ENCODE assay signal across 1 cellular context in genomic region chr1:234874291-234875288, GRCh38.
TF ChIP-seq lines count a peak whose summit lies in the region.

No MANE protein-coding gene starts in this region.

TF ChIP-seq in K562, 482 proteins besides CTCF, POLR2A, EP300 and RAD21 (continued from another document and continues in another):
- TF ChIP-seq ZNF518B (CRISPR knock-in tag; IDR thresholded peaks at IDR 0.05) (no peak; the same call in 1 of the 2 replicates), ZNF707 (CRISPR knock-in tag; conservative IDR thresholded peaks at IDR 0.05) (peak; percentile 26; the same call in 1 of the 2 replicates), USF2 (CRISPR knock-in tag; IDR thresholded peaks at IDR 0.05) (no peak), NFYB (IDR thresholded peaks at IDR 0.05; ENCODE audit: extremely low read depth, insufficient read length) (no peak), SETDB1 (IDR thresholded peaks at IDR 0.05; ENCODE audit: low read length) (no peak), PHF21A (IDR thresholded peaks at IDR 0.05; ENCODE audit: borderline replicate concordance, low read depth) (peak; percentile 85; the same call in 1 of the 2 replicates), NFIX (CRISPR knock-in tag; IDR thresholded peaks at IDR 0.05; ENCODE audit: low read depth) (no peak), ZNF121 (CRISPR knock-in tag; conservative IDR thresholded peaks at IDR 0.05) (no peak), EHMT2 (IDR thresholded peaks at IDR 0.05) (peak; percentile 63; the same call in 1 of the 2 replicates), NR1H2 (CRISPR knock-in tag; IDR thresholded peaks at IDR 0.05) (peak; percentile 31; the same call in 1 of the 2 replicates), CEBPB (tag; IDR thresholded peaks at IDR 0.05) (peak; percentile 79), ZEB2 (IDR thresholded peaks at IDR 0.05) (0 out of 2 replicates have a peak, but pooled peaks have one; percentile 26), EZH2 (IDR thresholded peaks at IDR 0.05; ENCODE audit: borderline replicate concordance, low read depth, low read length) (no peak), OTX1 (CRISPR knock-in tag; IDR thresholded peaks at IDR 0.05) (peak; percentile 55), EGR1 (conservative IDR thresholded peaks at IDR 0.05) (no peak), ELF2 (CRISPR knock-in tag; IDR thresholded peaks at IDR 0.05) (peak; percentile 23; the same call in 1 of the 2 replicates), TCF3 (CRISPR knock-in tag; IDR thresholded peaks at IDR 0.05) (peak; percentile 63), HNRNPLL (IDR thresholded peaks at IDR 0.05; ENCODE audit: low read depth, low read length, poor library complexity, severe bottlenecking) (no peak), SNAPC5 (CRISPR knock-in tag; IDR thresholded peaks at IDR 0.05) (no peak), ZNF76 (CRISPR knock-in tag; IDR thresholded peaks at IDR 0.05; ENCODE audit: borderline replicate concordance) (peak; percentile 93), TAF1 (IDR thresholded peaks at IDR 0.05; ENCODE audit: control insufficient read depth, extremely low read depth, insufficient read depth, low read length, severe bottlenecking) (no peak), RHOXF2B (CRISPR knock-in tag; conservative IDR thresholded peaks at IDR 0.05) (peak; percentile 22; the same call in 1 of the 2 replicates), MNT (conservative IDR thresholded peaks at IDR 0.05) (peak in 1 of 2 experiments; percentile 64; a peak in 3 of 4 replicates), BMI1 (IDR thresholded peaks at IDR 0.05; ENCODE audit: low read length) (no peak), TCF7 (IDR thresholded peaks at IDR 0.05; ENCODE audit: borderline replicate concordance) (no peak), ZNF507 (tag; conservative IDR thresholded peaks at IDR 0.05) (no peak), RCOR1 (IDR thresholded peaks at IDR 0.05; ENCODE audit: borderline replicate concordance in 1 of 2, low read depth in 2 of 2, low read length in 2 of 2) (peak; percentile 32 to 76; a peak in 1 of 4 replicates), RNF2 (IDR thresholded peaks at IDR 0.05) (peak; percentile 89), HLTF (IDR thresholded peaks at IDR 0.05) (no peak), ZNF398 (CRISPR knock-in tag; IDR thresholded peaks at IDR 0.05) (0 out of 2 replicates have a peak, but pooled peaks have one; percentile 38), ZNF512 (tag; IDR thresholded peaks at IDR 0.05) (no peak), ZNF79 (CRISPR knock-in tag; IDR thresholded peaks at IDR 0.05; ENCODE audit: low read depth) (peak; percentile 31), SIN3B (IDR thresholded peaks at IDR 0.05; ENCODE audit: low read depth) (no peak), NFRKB (IDR thresholded peaks at IDR 0.05; ENCODE audit: low read depth) (peak; percentile 96), ZKSCAN3 (CRISPR knock-in tag; IDR thresholded peaks at IDR 0.05) (no peak), E2F8 (IDR thresholded peaks at IDR 0.05; ENCODE audit: low read depth, partially characterized antibody) (peak; percentile 45), SREBF1 (IDR thresholded peaks at IDR 0.05; ENCODE audit: borderline replicate concordance, low read depth, low read length) (no peak), TSC22D4 (tag; IDR thresholded peaks at IDR 0.05) (no peak), PPARD (CRISPR knock-in tag; IDR thresholded peaks at IDR 0.05) (no peak), MEF2D (tag; conservative IDR thresholded peaks at IDR 0.05; ENCODE audit: low read depth) (peak; percentile 85), PML (IDR thresholded peaks at IDR 0.05; ENCODE audit: low read length) (no peak), CREB3 (tag; conservative IDR thresholded peaks at IDR 0.05; ENCODE audit: low read depth) (peak; percentile 95), POLR3G (IDR thresholded peaks at IDR 0.05; ENCODE audit: extremely low read depth, insufficient read length, insufficient replicate concordance) (no peak), ZBTB8A (IDR thresholded peaks at IDR 0.05; ENCODE audit: partially characterized antibody) (no peak), SRSF1 (IDR thresholded peaks at IDR 0.05; ENCODE audit: low read depth, low read length) (no peak), ERF (CRISPR knock-in tag; IDR thresholded peaks at IDR 0.05) (peak; percentile 84), REST (CRISPR knock-in tag; IDR thresholded peaks at IDR 0.05; ENCODE audit: low read depth) (peak; percentile 33; the same call in 1 of the 2 replicates), MLLT1 (IDR thresholded peaks at IDR 0.05) (peak in 1 of 2 experiments; percentile 49; a peak in 2 of 4 replicates)
